In genomic region chr4:163179207-163179606, GRCh38 we compare ENCODE assay signal across 28 cellular contexts.
"Had no signal": no experiment of that assay in that cellular context is flagged by ENCODE, and none has a peak within 500 bp of the region (broad histone marks: within the 10 kb centered on the region; RNA-seq: fewer than 3 reads in every experiment).

No MANE protein-coding gene starts in this region.

- H3K27me3 ChIP-seq: testis, thyroid gland, tibial artery, tibial nerve, transverse colon, upper lobe of left lung, uterus, vagina had no signal

- H3K9me3 ChIP-seq: stomach, suprapubic skin, testis, thoracic aorta, thyroid gland, tibial artery, tibial nerve, transverse colon, upper lobe of left lung, upper lobe of right lung, uterus, vagina had no signal

- H3K36me3 ChIP-seq: stomach, suprapubic skin, thoracic aorta, thyroid gland, tibial artery, tibial nerve, transverse colon, upper lobe of left lung, upper lobe of right lung, uterus, vagina had no signal

- H3K27ac Mint-ChIP-seq: stimulated activated effector memory CD8-positive, alpha-beta T cell treated with anti-CD3 and anti-CD28 coated beads, Interleukin-12 subunit alpha, Interleukin-12 subunit beta, amount 100 ng/mL, for 72 hours; stimulated activated memory B cell treated with anti-CD40 and anti-IgM and Interleukin-4, amounts not matched to agents 10 μg/mL and 1 μg/mL and 100 μg/mL, for 72 hours; stimulated activated naive B cell treated with anti-CD40 and anti-IgM and Interleukin-4, amounts not matched to agents 10 μg/mL and 1 μg/mL and 100 μg/mL, for 72 hours; stimulated activated naive CD8-positive, alpha-beta T cell treated with anti-CD3 and anti-CD28 coated beads, Interleukin-15, amount 100 ng/mL, for 72 hours; stimulated activated naive CD8-positive, alpha-beta T cell treated with anti-CD3 and anti-CD28 coated beads, Interleukin-15, Interleukin-2, amounts not matched to agents 100 ng/mL and 50 ng/mL, for 24 hours; type B pancreatic cell had no signal

- H3K4me1 ChIP-seq: stomach, suprapubic skin, testis, thyroid gland, tibial artery, tibial nerve, transverse colon, upper lobe of left lung, upper lobe of right lung, uterus, vagina had no signal

- DNase-seq: stimulated activated CD4-positive, alpha-beta T cell treated with anti-CD3 and anti-CD28 coated beads, Interleukin-2, amount 100 ng/mL, for 48 hours; stimulated activated CD4-positive, alpha-beta T cell treated with anti-CD3 and anti-CD28 coated beads, Interleukin-4, amount 100 ng/mL, for 1 hour; stimulated activated CD4-positive, alpha-beta T cell treated with anti-CD3 and anti-CD28 coated beads, Interleukin-4, amount 100 ng/mL, for 24 hours; stimulated activated CD4-positive, alpha-beta T cell treated with anti-CD3 and anti-CD28 coated beads, Interleukin-4, amount 100 ng/mL, for 4 hours; stimulated activated CD8-positive, alpha-beta memory T cell treated with anti-CD3 and anti-CD28 coated beads, Interleukin-4, amount 100 ng/mL, for 48 hours; stimulated activated naive B cell treated with anti-CD40 and anti-IgM and Interleukin-4, amounts not matched to agents 10 μg/mL and 1 μg/mL and 100 μg/mL, for 72 hours; stimulated activated naive CD4-positive, alpha-beta T cell; stimulated activated naive CD4-positive, alpha-beta T cell treated with Interleukin-2 at 50 U/mL for 16 hours; stimulated activated naive CD8-positive, alpha-beta T cell treated with anti-CD3 and anti-CD28 coated beads, Interleukin-15, amount 100 ng/mL, for 72 hours; stimulated activated naive CD8-positive, alpha-beta T cell treated with anti-CD3 and anti-CD28 coated beads, Interleukin-15, Interleukin-2, amounts not matched to agents 100 U/mL and 50 U/mL, for 24 hours; stomach; substantia nigra; testis; thyroid gland; tibial artery; transverse colon; trophoblast cell; upper lobe of left lung; upper lobe of right lung; uterus had no signal

- H3K36me3 Mint-ChIP-seq: stimulated activated effector memory CD8-positive, alpha-beta T cell treated with anti-CD3 and anti-CD28 coated beads, Interleukin-12 subunit alpha, Interleukin-12 subunit beta, amount 100 ng/mL, for 72 hours; stimulated activated memory B cell treated with anti-CD40 and anti-IgM and Interleukin-4, amounts not matched to agents 10 μg/mL and 1 μg/mL and 100 μg/mL, for 72 hours; stimulated activated naive B cell treated with anti-CD40 and anti-IgM and Interleukin-4, amounts not matched to agents 10 μg/mL and 1 μg/mL and 100 μg/mL, for 72 hours; type B pancreatic cell had no signal

- ATAC-seq: stimulated activated effector memory CD8-positive, alpha-beta T cell treated with anti-CD3 and anti-CD28 coated beads, Interleukin-12 subunit alpha, Interleukin-12 subunit beta, amount 100 ng/mL, for 72 hours; stimulated activated memory B cell treated with anti-CD40 and anti-IgM and Interleukin-4, amounts not matched to agents 10 μg/mL and 1 μg/mL and 100 μg/mL, for 72 hours; stimulated activated naive B cell treated with anti-CD40 and anti-IgM and Interleukin-4, amounts not matched to agents 10 μg/mL and 1 μg/mL and 100 μg/mL, for 72 hours; stimulated activated naive CD8-positive, alpha-beta T cell treated with anti-CD3 and anti-CD28 coated beads, Interleukin-15, amount 100 ng/mL, for 72 hours; stimulated activated naive CD8-positive, alpha-beta T cell treated with anti-CD3 and anti-CD28 coated beads, Interleukin-15, Interleukin-2, amounts not matched to agents 100 U/mL and 50 U/mL, for 24 hours; upper lobe of right lung had no signal

- H3K9me3 Mint-ChIP-seq: stimulated activated effector memory CD8-positive, alpha-beta T cell treated with anti-CD3 and anti-CD28 coated beads, Interleukin-12 subunit alpha, Interleukin-12 subunit beta, amount 100 ng/mL, for 72 hours; stimulated activated memory B cell treated with anti-CD40 and anti-IgM and Interleukin-4, amounts not matched to agents 10 μg/mL and 1 μg/mL and 100 μg/mL, for 72 hours; stimulated activated naive B cell treated with anti-CD40 and anti-IgM and Interleukin-4, amounts not matched to agents 10 μg/mL and 1 μg/mL and 100 μg/mL, for 72 hours; stimulated activated naive CD8-positive, alpha-beta T cell treated with anti-CD3 and anti-CD28 coated beads, Interleukin-15, amount 100 ng/mL, for 72 hours; stimulated activated naive CD8-positive, alpha-beta T cell treated with anti-CD3 and anti-CD28 coated beads, Interleukin-15, Interleukin-2, amounts not matched to agents 100 ng/mL and 50 ng/mL, for 24 hours; type B pancreatic cell had no signal

- H3K4me1 Mint-ChIP-seq: stimulated activated effector memory CD8-positive, alpha-beta T cell treated with anti-CD3 and anti-CD28 coated beads, Interleukin-12 subunit alpha, Interleukin-12 subunit beta, amount 100 ng/mL, for 72 hours; stimulated activated memory B cell treated with anti-CD40 and anti-IgM and Interleukin-4, amounts not matched to agents 10 μg/mL and 1 μg/mL and 100 μg/mL, for 72 hours; stimulated activated naive B cell treated with anti-CD40 and anti-IgM and Interleukin-4, amounts not matched to agents 10 μg/mL and 1 μg/mL and 100 μg/mL, for 72 hours had no signal

- H3K4me3 Mint-ChIP-seq: stimulated activated effector memory CD8-positive, alpha-beta T cell treated with anti-CD3 and anti-CD28 coated beads, Interleukin-12 subunit alpha, Interleukin-12 subunit beta, amount 100 ng/mL, for 72 hours; stimulated activated memory B cell treated with anti-CD40 and anti-IgM and Interleukin-4, amounts not matched to agents 10 μg/mL and 1 μg/mL and 100 μg/mL, for 72 hours; stimulated activated naive B cell treated with anti-CD40 and anti-IgM and Interleukin-4, amounts not matched to agents 10 μg/mL and 1 μg/mL and 100 μg/mL, for 72 hours; stimulated activated naive CD8-positive, alpha-beta T cell treated with anti-CD3 and anti-CD28 coated beads, Interleukin-15, amount 100 ng/mL, for 72 hours; stimulated activated naive CD8-positive, alpha-beta T cell treated with anti-CD3 and anti-CD28 coated beads, Interleukin-15, Interleukin-2, amounts not matched to agents 100 ng/mL and 50 ng/mL, for 24 hours; type B pancreatic cell had no signal

- H3K4me3 ChIP-seq: stomach, suprapubic skin, testis, thoracic aorta, thyroid gland, tibial artery, tibial nerve, transverse colon, upper lobe of left lung, upper lobe of right lung, uterus, vagina had no signal

- H3K27ac ChIP-seq: stomach, suprapubic skin, testis, thoracic aorta, thyroid gland, tibial artery, tibial nerve, transverse colon, upper lobe of left lung, upper lobe of right lung, uterus, vagina had no signal
